Comparison of ENCODE assay signal across 32 cellular contexts in genomic region chr15:74212494-74212893, GRCh38. TPM values are rescaled to one million over a fixed set of nuclear protein-coding genes. Genes with fewer than 3 reads are reported as not detected.
DNase-seq lines count a peak whose midpoint lies in the region; ATAC-seq, FAIRE-seq and TF ChIP-seq lines count a peak whose summit lies in the region.
"Had no signal": no experiment of that assay in that cellular context is flagged by ENCODE, and none has a peak within 500 bp of the region (broad histone marks: within the 10 kb centered on the region; RNA-seq: fewer than 3 reads in every experiment).

No MANE protein-coding gene starts in this region.

- no peaks in the 10 kb centered on the region for H3F3A ChIP-seq in MM.1S (ENCODE audit: insufficient read depth, low read length)

- no peak overlapping the region for H3K9ac ChIP-seq in HepG2 (ENCODE audit: insufficient read depth, low read depth, low read length)
- no peak overlapping the region for H3K9ac ChIP-seq in MM.1S (ENCODE audit: low read length)
- H3K9ac ChIP-seq in mesendoderm (ENCODE audit: low read length), result no peak overlapping the region

- H3K9me3 Mint-ChIP-seq in activated T-cell treated with anti-CD3 and anti-CD28 coated beads, Interleukin-2, amount 50 U/mL, for 72 hours, result no peaks in the 10 kb centered on the region
- no peaks in the 10 kb centered on the region for H3K9me3 Mint-ChIP-seq in activated CD8-positive, alpha-beta memory T cell treated with anti-CD3 and anti-CD28 coated beads, Interleukin-2, amount 10 ng/mL, durations not matched to agents 7 days and 5 days (ENCODE audit: low read depth)
- H3K9me3 Mint-ChIP-seq: activated T-cell treated with anti-CD3 and anti-CD28 coated beads, Interleukin-2, amount 50 U/mL, for 4 hours; CD8-positive, alpha-beta T cell; immature natural killer cell had no signal

- 43% methylated on average over 9 of the region's 9 CpGs for WGBS in HepG2 (ENCODE audit: low lambda C conversion rate)
- WGBS in right lobe of liver (ENCODE audit: insufficient coverage, low coverage, low lambda C conversion rate, missing lambda C conversion rate), result 61% methylated on average over 4 of the region's 9 CpGs
- no CpG with 5 or more reads among the region's 9 CpGs for WGBS in mesendoderm (ENCODE audit: extremely low coverage, insufficient coverage, low lambda C conversion rate)

- H3K4me2 ChIP-seq in HepG2 (ENCODE audit: low read depth, low read length) (no peak overlapping the region), MM.1S (ENCODE audit: low read depth, low read length) (peak overlapping the region; percentile 41; the same call in 1 of the 2 replicates), mesendoderm (ENCODE audit: low read length) (no peak overlapping the region)

- H4K20me1 ChIP-seq in HepG2 (ENCODE audit: insufficient read depth, low read length) (no peaks in the 10 kb centered on the region; the same call in 1 of the 2 replicates), MM.1S (ENCODE audit: insufficient read depth, low read length) (no peaks in the 10 kb centered on the region)

- POLR2A ChIA-PET in HepG2 (lab: Yijun Ruan, JAX), result no interaction called here

- peak overlapping the region; percentile 1 for H4K5ac ChIP-seq in mesendoderm (ENCODE audit: low read length)

- H2BK120ac ChIP-seq in mesendoderm (ENCODE audit: low read depth, low read length), result peak overlapping the region; percentile 51

- intact Hi-C loops in HepG2 (cut with micrococcal nuclease; ENCODE audit: unreplicated experiment) (no loop called here), right lobe of liver (cut with DNase I) (no loop called here)

- no TSS peak for BruUV-seq in HepG2 (replicated peaks; lab: Mats Ljungman, UMichigan)

- CTCF ChIA-PET in HepG2 (lab: Yijun Ruan, JAX; ENCODE audit: low intra/inter-chr PET ratio, low total read pairs), result no interaction called here
- CTCF ChIA-PET in activated CD8-positive, alpha-beta memory T cell treated with anti-CD3 and anti-CD28 coated beads, Interleukin-2, amount 10 ng/mL, durations not matched to agents 7 days and 5 days (lab: Charles Lee), result no interaction called here

- peak overlapping the region; percentile 78 for H3K56ac ChIP-seq in mesendoderm (ENCODE audit: low read length)

- H3K4me3 ChIP-seq in HepG2 (replicated peaks in 1 of 3; ENCODE audit: insufficient read depth in 1 of 3, low read depth in 2 of 3, low read length in 3 of 3) (no peak overlapping the region; a peak in 1 of 6 replicates), right lobe of liver (no peak overlapping the region), MM.1S (ENCODE audit: low read length) (no peak overlapping the region), mesendoderm (ENCODE audit: low read length) (no peak overlapping the region)
- H3K4me3 ChIP-seq: adrenal gland, K562, ovary, stomach, thyroid gland had no signal

- no peak overlapping the region for H2BK15ac ChIP-seq in mesendoderm (replicated peaks; ENCODE audit: low read depth)

- H2BK5ac ChIP-seq in mesendoderm (ENCODE audit: low read length), result peak overlapping the region; percentile 29

- no peak overlapping the region for H3K18ac ChIP-seq in mesendoderm (ENCODE audit: low read length)

- TF ChIP-seq CTCF in HepG2 (CRISPR knock-in tag; IDR thresholded peaks at IDR 0.05) (no peak), right lobe of liver (IDR thresholded peaks at IDR 0.05) (no peak), MM.1S (IDR thresholded peaks at IDR 0.05; ENCODE audit: low read length) (no peak)

- no peak overlapping the region for H3K27ac ChIP-seq in HepG2 (ENCODE audit: extremely low read length, insufficient read depth, low read length)
- H3K27ac ChIP-seq in right lobe of liver, result no peak overlapping the region
- H3K27ac ChIP-seq in MM.1S (ENCODE audit: low read length), result no peak overlapping the region
- H3K27ac ChIP-seq in mesendoderm (ENCODE audit: low read depth, low read length), result no peak overlapping the region
- H3K27ac ChIP-seq: adrenal gland, brain microvascular endothelial cell, ovary, stomach, thyroid gland had no signal

- H3K27ac Mint-ChIP-seq in activated T-cell treated with anti-CD3 and anti-CD28 coated beads, Interleukin-2, amount 50 U/mL, for 72 hours, result no peak overlapping the region
- no peak overlapping the region for H3K27ac Mint-ChIP-seq in activated CD8-positive, alpha-beta memory T cell treated with anti-CD3 and anti-CD28 coated beads, Interleukin-2, amount 10 ng/mL, durations not matched to agents 7 days and 5 days
- H3K27ac Mint-ChIP-seq: CD8-positive, alpha-beta T cell; immature natural killer cell; naive B cell; T-helper 17 cell had no signal

- DNase-seq in HepG2 (ENCODE audit: low spot score), result no peak
- DNase-seq in right lobe of liver, result no peak
- DNase-seq in MM.1S, result peak; percentile 36
- DNase-seq in mesendoderm, result no peak
- DNase-seq in activated T-cell treated with anti-CD3 and anti-CD28 coated beads, Interleukin-2, amount 50 U/mL, for 72 hours, result no peak
- DNase-seq in activated CD8-positive, alpha-beta memory T cell treated with anti-CD3 and anti-CD28 coated beads, Interleukin-2, amount 10 ng/mL, durations not matched to agents 7 days and 5 days, result no peak
- DNase-seq: 8988T; activated naive CD4-positive, alpha-beta T cell treated with Interleukin-2 at 50 U/mL for 16 hours; activated T-cell treated with anti-CD3 and anti-CD28 coated beads, Interleukin-2, amount 50 U/mL, for 4 hours; adrenal gland; brain microvascular endothelial cell; CD8-positive, alpha-beta T cell; DMS 273 treated with DMSO at 0.1 percent for 48 hours; hypothalamus; immature natural killer cell; naive B cell; NCI-H1417; NCI-H2081 treated with DMSO at 0.1 percent for 48 hours; NCI-H226; NCI-H82; ovary; stimulated activated CD4-positive, alpha-beta T cell treated with anti-CD3 and anti-CD28 coated beads, Interleukin-2, amount 100 ng/mL, for 24 hours; stomach; T-helper 17 cell; thyroid gland had no signal

- no peak overlapping the region for H4K8ac ChIP-seq in mesendoderm (ENCODE audit: low read depth, low read length)

- H3K36me3 Mint-ChIP-seq in activated T-cell treated with anti-CD3 and anti-CD28 coated beads, Interleukin-2, amount 50 U/mL, for 72 hours (ENCODE audit: insufficient read depth in 2 of 2), result no peaks in the 10 kb centered on the region
- H3K36me3 Mint-ChIP-seq in activated CD8-positive, alpha-beta memory T cell treated with anti-CD3 and anti-CD28 coated beads, Interleukin-2, amount 10 ng/mL, durations not matched to agents 7 days and 5 days, result no peaks in the 10 kb centered on the region
- H3K36me3 Mint-ChIP-seq: CD8-positive, alpha-beta T cell; immature natural killer cell; naive B cell had no signal

- H2AK5ac ChIP-seq in mesendoderm (ENCODE audit: low read length), result peak overlapping the region; percentile 37

- no peaks in the 10 kb centered on the region for H3K36me3 ChIP-seq in HepG2 (replicated peaks in 1 of 2; ENCODE audit: control insufficient read depth in 1 of 2, insufficient read depth in 2 of 2, low read length in 2 of 2)
- no peaks in the 10 kb centered on the region for H3K36me3 ChIP-seq in right lobe of liver
- no peaks in the 10 kb centered on the region for H3K36me3 ChIP-seq in MM.1S (replicated peaks; ENCODE audit: insufficient read depth, low read length)
- no peaks in the 10 kb centered on the region for H3K36me3 ChIP-seq in mesendoderm (ENCODE audit: control insufficient read depth, insufficient read depth, low read length)
- H3K36me3 ChIP-seq: adrenal gland, brain microvascular endothelial cell, ovary, stomach, thyroid gland had no signal

- ATAC-seq in HepG2, result no peak
- no peak for ATAC-seq in right lobe of liver
- no peak for ATAC-seq in activated T-cell treated with anti-CD3 and anti-CD28 coated beads, Interleukin-2, amount 50 U/mL, for 72 hours (replicated peaks in 1 of 2)
- ATAC-seq in GM19395 (IDR thresholded peaks at IDR 0.05; ENCODE audit: unreplicated experiment), result no peak
- no peak for ATAC-seq in HG02885 (IDR thresholded peaks at IDR 0.05; ENCODE audit: poor library complexity, unreplicated experiment)
- no peak for ATAC-seq in activated CD8-positive, alpha-beta memory T cell treated with anti-CD3 and anti-CD28 coated beads, Interleukin-2, amount 10 ng/mL, durations not matched to agents 7 days and 5 days
- ATAC-seq: activated T-cell treated with anti-CD3 and anti-CD28 coated beads, Interleukin-2, amount 50 U/mL, for 4 hours; CD8-positive, alpha-beta T cell; K562; left lobe of liver; SK-N-SH treated with all-trans-retinoic acid at 6 μM for 48 hours; T-helper 17 cell had no signal

- H3K4ac ChIP-seq in mesendoderm (ENCODE audit: low read depth, low read length), result peak overlapping the region; percentile 41

- H3K9me2 ChIP-seq in MM.1S (replicated peaks; ENCODE audit: insufficient read depth, low read length), result no peaks in the 10 kb centered on the region

- no peak overlapping the region for H3K23ac ChIP-seq in mesendoderm (ENCODE audit: low read length)

- no peak for TF ChIP-seq RAD21 in HepG2 (CRISPR knock-in tag; IDR thresholded peaks at IDR 0.05)

- TF ChIP-seq EP300 in HepG2 (IDR thresholded peaks at IDR 0.05; ENCODE audit: low read depth in 2 of 2, low read length in 2 of 2) (no peak), HepG2 (CRISPR knock-in tag; IDR thresholded peaks at IDR 0.05; ENCODE audit: borderline replicate concordance) (no peak)

- H3K79me2 ChIP-seq in HepG2 (ENCODE audit: insufficient read depth, low read length) (no peaks in the 10 kb centered on the region), MM.1S (ENCODE audit: low read length) (no peaks in the 10 kb centered on the region), mesendoderm (ENCODE audit: control insufficient read depth, insufficient read depth, low read length) (no peaks in the 10 kb centered on the region)

- H3K79me1 ChIP-seq in mesendoderm (ENCODE audit: low read length), result no peaks in the 10 kb centered on the region

- peaks cover 14% of the 10 kb centered on the region for H3K27me3 Mint-ChIP-seq in activated T-cell treated with anti-CD3 and anti-CD28 coated beads, Interleukin-2, amount 50 U/mL, for 72 hours (ENCODE audit: low read depth)
- H3K27me3 Mint-ChIP-seq in activated CD8-positive, alpha-beta memory T cell treated with anti-CD3 and anti-CD28 coated beads, Interleukin-2, amount 10 ng/mL, durations not matched to agents 7 days and 5 days, result peaks cover 36% of the 10 kb centered on the region

- no peaks in the 10 kb centered on the region for H3K4me1 Mint-ChIP-seq in activated T-cell treated with anti-CD3 and anti-CD28 coated beads, Interleukin-2, amount 50 U/mL, for 72 hours (ENCODE audit: low read depth)
- no peaks in the 10 kb centered on the region for H3K4me1 Mint-ChIP-seq in activated CD8-positive, alpha-beta memory T cell treated with anti-CD3 and anti-CD28 coated beads, Interleukin-2, amount 10 ng/mL, durations not matched to agents 7 days and 5 days
- H3K4me1 Mint-ChIP-seq: immature natural killer cell, naive B cell had no signal

- peaks cover 74% of the 10 kb centered on the region for H3K4me1 ChIP-seq in HepG2 (ENCODE audit: insufficient read depth, low read length)
- H3K4me1 ChIP-seq in right lobe of liver, result no peaks in the 10 kb centered on the region
- H3K4me1 ChIP-seq in MM.1S (ENCODE audit: low read length), result peaks cover 7% of the 10 kb centered on the region
- peaks cover 28% of the 10 kb centered on the region for H3K4me1 ChIP-seq in mesendoderm (ENCODE audit: control insufficient read depth, low read depth, low read length)
- H3K4me1 ChIP-seq: adrenal gland had no signal

- TF ChIP-seq POLR2A in HepG2 (IDR thresholded peaks at IDR 0.05; ENCODE audit: insufficient read depth in 1 of 2, low read depth in 2 of 2, low read length in 2 of 2), result no peak
- TF ChIP-seq POLR2A in right lobe of liver (IDR thresholded peaks at IDR 0.05), result no peak

- H2AFZ ChIP-seq in HepG2 (ENCODE audit: low read length) (no peak overlapping the region), MM.1S (ENCODE audit: low read length) (no peak overlapping the region)

- H3K9me3 ChIP-seq in HepG2 (ENCODE audit: low read length) (no peaks in the 10 kb centered on the region), right lobe of liver (no peaks in the 10 kb centered on the region), MM.1S (replicated peaks; ENCODE audit: insufficient read depth, low read length) (no peaks in the 10 kb centered on the region)
- H3K9me3 ChIP-seq: adrenal gland, ovary, stomach, thyroid gland had no signal

- no peak for FAIRE-seq in HepG2 (lab: Jason Lieb, UNC)
- FAIRE-seq: K562 had no signal

- in situ Hi-C loops in HepG2 (cut with HindIII; ENCODE audit: extremely low pct_ligation_motif_present, low pct_unique_long_range_greater_than_20kb), result no loop called here

- no peak overlapping the region for H3K4me3 Mint-ChIP-seq in activated T-cell treated with anti-CD3 and anti-CD28 coated beads, Interleukin-2, amount 50 U/mL, for 72 hours
- H3K4me3 Mint-ChIP-seq in activated CD8-positive, alpha-beta memory T cell treated with anti-CD3 and anti-CD28 coated beads, Interleukin-2, amount 10 ng/mL, durations not matched to agents 7 days and 5 days, result no peak overlapping the region
- H3K4me3 Mint-ChIP-seq: activated T-cell treated with anti-CD3 and anti-CD28 coated beads, Interleukin-2, amount 50 U/mL, for 4 hours; CD8-positive, alpha-beta T cell; immature natural killer cell; naive B cell; T-helper 17 cell had no signal

- H3K27me3 ChIP-seq in HepG2 (ENCODE audit: control insufficient read depth in 1 of 2, insufficient read depth in 2 of 2, low read length in 2 of 2), result peaks cover 4 to 20% of the 10 kb centered on the region in 2 experiments; a peak in 4 of 5 replicates
- H3K27me3 ChIP-seq in right lobe of liver, result no peaks in the 10 kb centered on the region
- peaks cover 76% of the 10 kb centered on the region for H3K27me3 ChIP-seq in MM.1S (replicated peaks; ENCODE audit: insufficient read depth, low read length)
- no peaks in the 10 kb centered on the region for H3K27me3 ChIP-seq in mesendoderm (ENCODE audit: insufficient read depth, low read length, poor library complexity)
- H3K27me3 ChIP-seq: adrenal gland, brain microvascular endothelial cell, ovary, thyroid gland had no signal

RNA-seq across cellular contexts. Expression of gene STRA6, which starts 9.9 kb away (rescaled TPM):
- 0.81 and 2.1 TPM in 2 replicates for total RNA-seq in HepG2 (2016; rRNA removed; fragmentation: Illumina TruSeq; extraction: Trizol)
- total RNA-seq in HepG2 (2016; cell fraction: cytosol; rRNA removed; fragmentation: Illumina TruSeq; extraction: Trizol; ENCODE audit: low read depth), result 0.81 and 1.1 TPM in 2 replicates
- total RNA-seq in HepG2 (2016; cell fraction: insoluble cytoplasmic fraction; rRNA removed; fragmentation: Illumina TruSeq; extraction: Trizol), result 0.77 and 3.1 TPM in 2 replicates
- total RNA-seq in HepG2 (2016; cell fraction: membrane; rRNA removed; fragmentation: Illumina TruSeq; extraction: Trizol), result 0.83 and 1.1 TPM in 2 replicates
- total RNA-seq in HepG2 (2016; cell fraction: nucleus; rRNA removed; fragmentation: Illumina TruSeq; extraction: Trizol), result 2.8 and 4.4 TPM in 2 replicates
- polyA plus RNA-seq in HepG2 (2011; rRNA removed), result 1.6 TPM in 2 replicates
- polyA plus RNA-seq in HepG2 (2011; cell fraction: cytosol; rRNA removed), result 0.79 and 1.0 TPM in 2 replicates
- 5.5 and 10.9 TPM in 2 replicates for polyA plus RNA-seq in HepG2 (2011; cell fraction: nucleus; rRNA removed)
- polyA plus RNA-seq in HepG2 (2012), result 0.88 and 1.1 TPM in 2 replicates
- polyA plus RNA-seq in HepG2 (2016; cell fraction: cytosol; fragmentation: Illumina TruSeq; extraction: Trizol; ENCODE audit: low read depth), result 0.44 and 0.51 TPM in 2 replicates
- 0.60 and 2.1 TPM in 2 replicates for polyA plus RNA-seq in HepG2 (2016; cell fraction: insoluble cytoplasmic fraction; fragmentation: Illumina TruSeq; extraction: Trizol; ENCODE audit: low read depth)
- 0.18 and 0.78 TPM in 2 replicates for polyA plus RNA-seq in HepG2 (2016; cell fraction: membrane; fragmentation: Illumina TruSeq; extraction: Trizol; ENCODE audit: low read depth)
- 6.0 and 6.9 TPM in 2 replicates for polyA plus RNA-seq in HepG2 (2016; cell fraction: nucleus; fragmentation: Illumina TruSeq; extraction: Trizol; ENCODE audit: insufficient read depth, low read depth)
- polyA minus RNA-seq in HepG2 (2011; rRNA and poly(A)+ RNA removed; ENCODE audit: low replicate concordance), result 2.4 and 2.8 TPM in 2 replicates
- polyA minus RNA-seq in HepG2 (2011; cell fraction: cytosol; rRNA and poly(A)+ RNA removed), result 0.59 and 1.4 TPM in 2 replicates
- polyA minus RNA-seq in HepG2 (2011; cell fraction: nucleus; rRNA and poly(A)+ RNA removed), result 2.2 and 4.2 TPM in 2 replicates
- total RNA-seq in right lobe of liver, result under 1 TPM in 1 of 6 experiments, not detected in 5; 0.12 TPM
- 4.4 TPM for polyA plus RNA-seq in mesendoderm (2013, experiment 1 of 2)
- 4.5 TPM for polyA plus RNA-seq in mesendoderm (2013, experiment 2 of 2)
- total RNA-seq in activated T-cell treated with anti-CD3 and anti-CD28 coated beads, Interleukin-2, amount 50 U/mL, for 72 hours, result under 1 TPM; 0.43 to 0.46 TPM
- 1 to 10 TPM in 1 of 2 experiments, not detected in 1; 1.3 TPM for total RNA-seq in activated CD8-positive, alpha-beta memory T cell treated with anti-CD3 and anti-CD28 coated beads, Interleukin-2, amount 10 ng/mL, durations not matched to agents 7 days and 5 days
- total RNA-seq: activated CD8-positive, alpha-beta memory T cell treated with anti-CD3 and anti-CD28 coated beads for 36 hours; activated T-cell treated with anti-CD3 and anti-CD28 coated beads, Interleukin-2, amount 50 U/mL, for 4 hours; CD8-positive, alpha-beta T cell; left lobe of liver; mesenteric fat pad; T-helper 17 cell; thyroid gland had no signal
- polyA plus RNA-seq: immature natural killer cell had no signal

RNA-seq across cellular contexts. Expression of gene CCDC33, which starts 23.6 kb away (rescaled TPM):
- total RNA-seq in HepG2 (2016; rRNA removed; fragmentation: Illumina TruSeq; extraction: Trizol) (not detected in 2 replicates), right lobe of liver (not detected)
- not detected in 2 replicates for total RNA-seq in HepG2 (2016; cell fraction: cytosol; rRNA removed; fragmentation: Illumina TruSeq; extraction: Trizol; ENCODE audit: low read depth)
- not detected in 2 replicates for total RNA-seq in HepG2 (2016; cell fraction: insoluble cytoplasmic fraction; rRNA removed; fragmentation: Illumina TruSeq; extraction: Trizol)
- total RNA-seq in HepG2 (2016; cell fraction: membrane; rRNA removed; fragmentation: Illumina TruSeq; extraction: Trizol), result 0.14 and 0.53 TPM in 2 replicates
- total RNA-seq in HepG2 (2016; cell fraction: nucleus; rRNA removed; fragmentation: Illumina TruSeq; extraction: Trizol), result not detected in 2 replicates
- 0.08 and 0.30 TPM in 2 replicates for polyA plus RNA-seq in HepG2 (2011; rRNA removed)
- polyA plus RNA-seq in HepG2 (2011; cell fraction: cytosol; rRNA removed), result 0.05 and 0.09 TPM in 2 replicates
- 0.35 TPM in 1 of 2 replicates, not detected in the other for polyA plus RNA-seq in HepG2 (2011; cell fraction: nucleus; rRNA removed)
- polyA plus RNA-seq in HepG2 (2012), result 0.20 TPM in 1 of 2 replicates, not detected in the other
- 0.25 and 0.37 TPM in 2 replicates for polyA plus RNA-seq in HepG2 (2016; cell fraction: cytosol; fragmentation: Illumina TruSeq; extraction: Trizol; ENCODE audit: low read depth)
- not detected in 2 replicates for polyA plus RNA-seq in HepG2 (2016; cell fraction: insoluble cytoplasmic fraction; fragmentation: Illumina TruSeq; extraction: Trizol; ENCODE audit: low read depth)
- 0.37 and 0.68 TPM in 2 replicates for polyA plus RNA-seq in HepG2 (2016; cell fraction: membrane; fragmentation: Illumina TruSeq; extraction: Trizol; ENCODE audit: low read depth)
- not detected in 2 replicates for polyA plus RNA-seq in HepG2 (2016; cell fraction: nucleus; fragmentation: Illumina TruSeq; extraction: Trizol; ENCODE audit: insufficient read depth, low read depth)
- 0.14 TPM in 1 of 2 replicates, not detected in the other for polyA minus RNA-seq in HepG2 (2011; rRNA and poly(A)+ RNA removed; ENCODE audit: low replicate concordance)
- polyA minus RNA-seq in HepG2 (2011; cell fraction: cytosol; rRNA and poly(A)+ RNA removed), result not detected in 2 replicates
- not detected in 2 replicates for polyA minus RNA-seq in HepG2 (2011; cell fraction: nucleus; rRNA and poly(A)+ RNA removed)
- 1.7 TPM for polyA plus RNA-seq in mesendoderm (2013, experiment 1 of 2)
- 1.6 TPM for polyA plus RNA-seq in mesendoderm (2013, experiment 2 of 2)
- not detected for total RNA-seq in activated T-cell treated with anti-CD3 and anti-CD28 coated beads, Interleukin-2, amount 50 U/mL, for 72 hours
- not detected for total RNA-seq in activated CD8-positive, alpha-beta memory T cell treated with anti-CD3 and anti-CD28 coated beads, Interleukin-2, amount 10 ng/mL, durations not matched to agents 7 days and 5 days
- total RNA-seq: activated CD8-positive, alpha-beta memory T cell treated with anti-CD3 and anti-CD28 coated beads for 36 hours; activated T-cell treated with anti-CD3 and anti-CD28 coated beads, Interleukin-2, amount 50 U/mL, for 4 hours; CD8-positive, alpha-beta T cell; left lobe of liver; mesenteric fat pad; T-helper 17 cell had no signal
- polyA plus RNA-seq: immature natural killer cell, stomach had no signal

RNA-seq across cellular contexts. Expression of gene ISLR, which starts 39.0 kb away (rescaled TPM):
- total RNA-seq in HepG2 (2016; rRNA removed; fragmentation: Illumina TruSeq; extraction: Trizol) (not detected in 2 replicates), right lobe of liver (1 to 10 TPM; 1.5 to 9.9 (median 2.6) TPM)
- total RNA-seq in HepG2 (2016; cell fraction: cytosol; rRNA removed; fragmentation: Illumina TruSeq; extraction: Trizol; ENCODE audit: low read depth), result not detected in 2 replicates
- not detected in 2 replicates for total RNA-seq in HepG2 (2016; cell fraction: insoluble cytoplasmic fraction; rRNA removed; fragmentation: Illumina TruSeq; extraction: Trizol)
- total RNA-seq in HepG2 (2016; cell fraction: membrane; rRNA removed; fragmentation: Illumina TruSeq; extraction: Trizol), result not detected in 2 replicates
- not detected in 2 replicates for total RNA-seq in HepG2 (2016; cell fraction: nucleus; rRNA removed; fragmentation: Illumina TruSeq; extraction: Trizol)
- not detected in 2 replicates for polyA plus RNA-seq in HepG2 (2011; rRNA removed)
- not detected in 2 replicates for polyA plus RNA-seq in HepG2 (2011; cell fraction: cytosol; rRNA removed)
- polyA plus RNA-seq in HepG2 (2011; cell fraction: nucleus; rRNA removed), result not detected in 2 replicates
- polyA plus RNA-seq in HepG2 (2012), result not detected in 2 replicates
- polyA plus RNA-seq in HepG2 (2016; cell fraction: cytosol; fragmentation: Illumina TruSeq; extraction: Trizol; ENCODE audit: low read depth), result not detected in 2 replicates
- polyA plus RNA-seq in HepG2 (2016; cell fraction: insoluble cytoplasmic fraction; fragmentation: Illumina TruSeq; extraction: Trizol; ENCODE audit: low read depth), result not detected in 2 replicates
- polyA plus RNA-seq in HepG2 (2016; cell fraction: membrane; fragmentation: Illumina TruSeq; extraction: Trizol; ENCODE audit: low read depth), result not detected in 2 replicates
- polyA plus RNA-seq in HepG2 (2016; cell fraction: nucleus; fragmentation: Illumina TruSeq; extraction: Trizol; ENCODE audit: insufficient read depth, low read depth), result not detected in 2 replicates
- not detected in 2 replicates for polyA minus RNA-seq in HepG2 (2011; rRNA and poly(A)+ RNA removed; ENCODE audit: low replicate concordance)
- polyA minus RNA-seq in HepG2 (2011; cell fraction: cytosol; rRNA and poly(A)+ RNA removed), result not detected in 2 replicates
- polyA minus RNA-seq in HepG2 (2011; cell fraction: nucleus; rRNA and poly(A)+ RNA removed), result not detected in 2 replicates
- polyA plus RNA-seq in mesendoderm (2013, experiment 1 of 2), result 1.2 TPM
- 0.84 TPM for polyA plus RNA-seq in mesendoderm (2013, experiment 2 of 2)
- total RNA-seq in activated T-cell treated with anti-CD3 and anti-CD28 coated beads, Interleukin-2, amount 50 U/mL, for 72 hours, result under 1 TPM in 1 of 2 donors, not detected in 1; 0.12 TPM
- total RNA-seq in activated CD8-positive, alpha-beta memory T cell treated with anti-CD3 and anti-CD28 coated beads, Interleukin-2, amount 10 ng/mL, durations not matched to agents 7 days and 5 days, result not detected
- total RNA-seq: activated CD8-positive, alpha-beta memory T cell treated with anti-CD3 and anti-CD28 coated beads for 36 hours; CD8-positive, alpha-beta T cell; K562; T-helper 17 cell had no signal
- polyA plus RNA-seq: immature natural killer cell, K562 had no signal
